In genomic region chr2:127456960-127457359, GRCh38 we compare ENCODE assay signal across 34 cellular contexts. TPM values are rescaled to one million over a fixed set of nuclear protein-coding genes. Genes with fewer than 3 reads are reported as not detected.
"Had no signal": no experiment of that assay in that cellular context is flagged by ENCODE, and none has a peak within 500 bp of the region (broad histone marks: within the 10 kb centered on the region; RNA-seq: fewer than 3 reads in every experiment).

No MANE protein-coding gene starts in this region.

- H3K9me3 Mint-ChIP-seq: naive thymus-derived CD8-positive, alpha-beta T cell; natural killer cell treated with Interleukin-12 subunit alpha and Interleukin-12 subunit beta and Interleukin-15 and Interleukin-18, amount 100 ng/mL, for 72 hours; nephron progenitor cell; neural crest cell; stimulated activated effector memory CD8-positive, alpha-beta T cell treated with anti-CD3 and anti-CD28 coated beads, Interleukin-12 subunit alpha, Interleukin-12 subunit beta, amount 100 ng/mL, for 72 hours; stimulated activated naive B cell treated with anti-CD40 and anti-IgM and Interleukin-4, amounts not matched to agents 10 μg/mL and 1 μg/mL and 100 μg/mL, for 72 hours; stimulated activated naive CD8-positive, alpha-beta T cell treated with anti-CD3 and anti-CD28 coated beads, Interleukin-15, Interleukin-2, amounts not matched to agents 100 ng/mL and 50 ng/mL, for 24 hours had no signal

- DNase-seq: naive thymus-derived CD8-positive, alpha-beta T cell; nephron progenitor cell; occipital lobe; ovary; posterior cingulate gyrus; psoas muscle; right cardiac atrium; spleen; stimulated activated CD4-positive, alpha-beta T cell treated with anti-CD3 and anti-CD28 coated beads, Interleukin-12 subunit alpha, Interleukin-12 subunit beta, amount 100 ng/mL, for 4 hours; stimulated activated CD4-positive, alpha-beta T cell treated with anti-CD3 and anti-CD28 coated beads, Interleukin-1b, Interleukin-23, amount 100 ng/mL, for 48 hours; stimulated activated CD4-positive, alpha-beta T cell treated with anti-CD3 and anti-CD28 coated beads, Interleukin-4, amount 100 ng/mL, for 1 hour; stimulated activated CD4-positive, alpha-beta T cell treated with anti-CD3 and anti-CD28 coated beads, Interleukin-4, amount 100 ng/mL, for 4 hours; stimulated activated naive B cell treated with anti-CD40 and anti-IgM and Interleukin-4, amounts not matched to agents 10 μg/mL and 1 μg/mL and 100 μg/mL, for 72 hours; stimulated activated naive CD4-positive, alpha-beta T cell treated with Interleukin-2 at 50 U/mL for 16 hours; stomach; thyroid gland; trophoblast cell; upper lobe of left lung had no signal

- H3K4me3 ChIP-seq: ovary, psoas muscle, skin epidermis, smooth muscle cell, spleen, stomach, thoracic aorta, thyroid gland, tibial nerve, upper lobe of left lung, vagina had no signal

- H3K36me3 Mint-ChIP-seq: natural killer cell treated with Interleukin-12 subunit alpha and Interleukin-12 subunit beta and Interleukin-15 and Interleukin-18, amount 100 ng/mL, for 72 hours had no signal

- H3K9me3 ChIP-seq: ovary, psoas muscle, spleen, stomach, thoracic aorta, thyroid gland, tibial nerve, upper lobe of left lung, vagina had no signal

- H3K4me1 ChIP-seq: psoas muscle, spleen, thyroid gland, tibial nerve, upper lobe of left lung, vagina had no signal

- H3K27me3 ChIP-seq: ovary, spleen, stomach, thyroid gland, tibial nerve, upper lobe of left lung, vagina had no signal

- H3K36me3 ChIP-seq: ovary, thoracic aorta, thyroid gland, upper lobe of left lung, vagina had no signal

- H3K4me2 ChIP-seq: smooth muscle cell had no signal

- ATAC-seq: naive thymus-derived CD8-positive, alpha-beta T cell; natural killer cell treated with Interleukin-12 subunit alpha and Interleukin-12 subunit beta and Interleukin-15 and Interleukin-18, amount 100 ng/mL, for 72 hours; psoas muscle; right cardiac atrium; sciatic nerve; stimulated activated naive B cell treated with anti-CD40 and anti-IgM and Interleukin-4, amounts not matched to agents 10 μg/mL and 1 μg/mL and 100 μg/mL, for 72 hours had no signal

- H3K4me3 Mint-ChIP-seq: naive thymus-derived CD8-positive, alpha-beta T cell; natural killer cell treated with Interleukin-12 subunit alpha and Interleukin-12 subunit beta and Interleukin-15 and Interleukin-18, amount 100 ng/mL, for 72 hours; nephron progenitor cell; neural crest cell; stimulated activated naive B cell treated with anti-CD40 and anti-IgM and Interleukin-4, amounts not matched to agents 10 μg/mL and 1 μg/mL and 100 μg/mL, for 72 hours; stimulated activated naive CD8-positive, alpha-beta T cell treated with anti-CD3 and anti-CD28 coated beads, Interleukin-15, Interleukin-2, amounts not matched to agents 100 ng/mL and 50 ng/mL, for 24 hours had no signal

- H3K9ac ChIP-seq: parathyroid adenoma had no signal

- H3K27ac Mint-ChIP-seq: naive thymus-derived CD8-positive, alpha-beta T cell; natural killer cell treated with Interleukin-12 subunit alpha and Interleukin-12 subunit beta and Interleukin-15 and Interleukin-18, amount 100 ng/mL, for 72 hours; nephron progenitor cell; progenitor cell of endocrine pancreas; stimulated activated naive B cell treated with anti-CD40 and anti-IgM and Interleukin-4, amounts not matched to agents 10 μg/mL and 1 μg/mL and 100 μg/mL, for 72 hours; stimulated activated naive CD8-positive, alpha-beta T cell treated with anti-CD3 and anti-CD28 coated beads, Interleukin-15, Interleukin-2, amounts not matched to agents 100 ng/mL and 50 ng/mL, for 24 hours had no signal

- H3K27me3 Mint-ChIP-seq: naive thymus-derived CD8-positive, alpha-beta T cell; natural killer cell treated with Interleukin-12 subunit alpha and Interleukin-12 subunit beta and Interleukin-15 and Interleukin-18, amount 100 ng/mL, for 72 hours; progenitor cell of endocrine pancreas; stimulated activated naive B cell treated with anti-CD40 and anti-IgM and Interleukin-4, amounts not matched to agents 10 μg/mL and 1 μg/mL and 100 μg/mL, for 72 hours; stimulated activated naive CD8-positive, alpha-beta T cell treated with anti-CD3 and anti-CD28 coated beads, Interleukin-15, Interleukin-2, amounts not matched to agents 100 ng/mL and 50 ng/mL, for 24 hours had no signal

- H3K79me2 ChIP-seq: parathyroid adenoma had no signal

- H2AFZ ChIP-seq: parathyroid adenoma had no signal

- FAIRE-seq: urothelium cell line had no signal

- H3K27ac ChIP-seq: ovary, parathyroid adenoma, psoas muscle, skin epidermis, spleen, thoracic aorta, thyroid gland, tibial nerve, upper lobe of left lung, vagina had no signal

RNA-seq across cellular contexts. Expression of gene PROC, which starts 38.7 kb away (rescaled TPM):
- total RNA-seq: naive thymus-derived CD8-positive, alpha-beta T cell; natural killer cell treated with Interleukin-12 subunit alpha and Interleukin-12 subunit beta and Interleukin-15 and Interleukin-18, amount 100 ng/mL, for 72 hours; neural crest cell; occipital lobe; osteoblast; right cardiac atrium; sciatic nerve; spleen; subcutaneous adipose tissue; thoracic aorta; thyroid gland; tibial nerve; ureter; vagina had no signal
- polyA plus RNA-seq: naive thymus-derived CD8-positive, alpha-beta T cell; ovary had no signal
